ENCODE assay signal across 1 cellular context in genomic region chr11:119109843-119110242, GRCh38.
TF ChIP-seq lines count a peak whose summit lies in the region.

No MANE protein-coding gene starts in this region.

TF ChIP-seq in WTC11, 78 proteins besides CTCF, POLR2A, EP300 and RAD21 (continued from another document):
- peak; percentile 43; the same call in 1 of the 2 replicates for TF ChIP-seq USF2 (CRISPR knock-in tag; IDR thresholded peaks at IDR 0.05)
- TF ChIP-seq STAT6 (CRISPR knock-in tag; conservative IDR thresholded peaks at IDR 0.05; ENCODE audit: low read depth): no peak
- no peak for TF ChIP-seq ZBTB43 (CRISPR knock-in tag; IDR thresholded peaks at IDR 0.05)
